In genomic region chr14:65370890-65371289, GRCh38 we compare ENCODE assay signal across 1 cellular context.
TF ChIP-seq lines count a peak whose summit lies in the region.

No MANE protein-coding gene starts in this region.

TF ChIP-seq in WTC11, 78 proteins besides CTCF, POLR2A, EP300 and RAD21 (continued from another document):
- TF ChIP-seq STAT6 (CRISPR knock-in tag; conservative IDR thresholded peaks at IDR 0.05; ENCODE audit: low read depth), result no peak
- TF ChIP-seq ZSCAN18 (CRISPR knock-in tag; IDR thresholded peaks at IDR 0.05), result no peak
- no peak for TF ChIP-seq CREM (CRISPR knock-in tag; IDR thresholded peaks at IDR 0.05)
- no peak for TF ChIP-seq ZNF396 (CRISPR knock-in tag; IDR thresholded peaks at IDR 0.05; ENCODE audit: borderline replicate concordance)
- no peak for TF ChIP-seq ATF1 (CRISPR knock-in tag; IDR thresholded peaks at IDR 0.05)
